21 cellular contexts compared by ENCODE assay signal in the genomic region with DNA sequence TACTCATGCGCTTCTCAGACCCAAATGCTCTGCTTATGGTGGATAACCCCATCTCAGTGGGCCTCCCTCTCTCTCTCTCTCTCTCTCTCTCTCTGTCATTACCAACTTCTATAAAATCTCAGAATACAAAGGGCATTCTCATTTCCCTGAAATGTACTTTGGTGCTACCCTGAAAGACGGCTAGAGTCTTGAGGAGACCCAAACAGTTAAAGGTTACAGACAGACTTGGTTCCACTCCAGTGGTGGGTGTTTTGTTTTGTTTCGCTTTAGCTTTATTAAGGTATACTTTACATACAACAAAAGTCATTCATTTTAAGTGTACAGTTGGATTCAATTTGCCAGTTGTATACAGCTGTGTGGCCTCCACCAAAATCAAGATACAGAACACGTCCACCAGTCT.
"Had no signal": no experiment of that assay in that cellular context is flagged by ENCODE, and none has a peak within 500 bp of the region (broad histone marks: within the 10 kb centered on the region; RNA-seq: fewer than 3 reads in every experiment).

No MANE protein-coding gene starts in this region.

- H3K4me3 Mint-ChIP-seq: activated CD8-positive, alpha-beta T cell treated with anti-CD3 and anti-CD28 coated beads for 36 hours; activated T-helper 1 cell treated with anti-CD3 and anti-CD28 coated beads, Interleukin-12 subunit alpha, Interleukin-12 subunit beta, Interleukin-2, Interleukin-4 antibody, amounts not matched to agents 30 ng/mL and 10 ng/mL and 1 ng/mL, durations not matched to agents 14 hours and 24 hours and 36 hours; naive thymus-derived CD4-positive, alpha-beta T cell had no signal

- H3K27ac ChIP-seq: adrenal gland, coronary artery, lower lobe of right lung, parathyroid adenoma, tibial nerve, VCaP had no signal

- ATAC-seq: activated CD8-positive, alpha-beta T cell treated with anti-CD3 and anti-CD28 coated beads for 36 hours; left cardiac atrium; lower lobe of right lung; naive thymus-derived CD4-positive, alpha-beta T cell had no signal

- H3K4me1 ChIP-seq: adrenal gland, lower lobe of right lung, parathyroid adenoma, tibial nerve had no signal

- H3K36me3 Mint-ChIP-seq: naive thymus-derived CD4-positive, alpha-beta T cell had no signal

- DNase-seq: activated CD4-positive, alpha-beta T cell treated with anti-CD3 and anti-CD28 coated beads for 4 hours; activated CD8-positive, alpha-beta memory T cell treated with anti-CD3 and anti-CD28 coated beads, Interleukin-2, amount 50 U/mL, for 4 hours; activated CD8-positive, alpha-beta T cell treated with anti-CD3 and anti-CD28 coated beads for 36 hours; activated naive CD4-positive, alpha-beta T cell; adrenal gland; caudate nucleus; effector CD8-positive, alpha-beta T cell; foreskin melanocyte; head of caudate nucleus; left cardiac atrium; lower lobe of right lung; naive thymus-derived CD4-positive, alpha-beta T cell; retina; stimulated activated CD4-positive, alpha-beta T cell treated with anti-CD3 and anti-CD28 coated beads, Interleukin-15, amount 100 ng/mL, for 24 hours; stimulated activated CD4-positive, alpha-beta T cell treated with anti-CD3 and anti-CD28 coated beads, Interleukin-4, amount 100 ng/mL, for 24 hours; T1000 had no signal

- H2AFZ ChIP-seq: parathyroid adenoma had no signal

- H3K9me3 Mint-ChIP-seq: activated CD8-positive, alpha-beta T cell treated with anti-CD3 and anti-CD28 coated beads for 36 hours; activated T-helper 1 cell treated with anti-CD3 and anti-CD28 coated beads, Interleukin-12 subunit alpha, Interleukin-12 subunit beta, Interleukin-2, Interleukin-4 antibody, amounts not matched to agents 30 ng/mL and 10 ng/mL and 1 ng/mL, durations not matched to agents 14 hours and 24 hours and 36 hours; naive thymus-derived CD4-positive, alpha-beta T cell had no signal

- H3K4me3 ChIP-seq: adrenal gland, coronary artery, lower lobe of right lung, tibial nerve had no signal

- H3K27ac Mint-ChIP-seq: activated CD8-positive, alpha-beta T cell treated with anti-CD3 and anti-CD28 coated beads for 36 hours; activated T-helper 1 cell treated with anti-CD3 and anti-CD28 coated beads, Interleukin-12 subunit alpha, Interleukin-12 subunit beta, Interleukin-2, Interleukin-4 antibody, amounts not matched to agents 30 ng/mL and 10 ng/mL and 1 ng/mL, durations not matched to agents 14 hours and 24 hours and 36 hours had no signal

- H3K9me3 ChIP-seq: adrenal gland, lower lobe of right lung, tibial nerve had no signal

- H3K79me2 ChIP-seq: parathyroid adenoma had no signal

- H3K36me3 ChIP-seq: adrenal gland, lower lobe of right lung, tibial nerve had no signal
